8 cellular contexts compared by ENCODE assay signal in the genomic region with DNA sequence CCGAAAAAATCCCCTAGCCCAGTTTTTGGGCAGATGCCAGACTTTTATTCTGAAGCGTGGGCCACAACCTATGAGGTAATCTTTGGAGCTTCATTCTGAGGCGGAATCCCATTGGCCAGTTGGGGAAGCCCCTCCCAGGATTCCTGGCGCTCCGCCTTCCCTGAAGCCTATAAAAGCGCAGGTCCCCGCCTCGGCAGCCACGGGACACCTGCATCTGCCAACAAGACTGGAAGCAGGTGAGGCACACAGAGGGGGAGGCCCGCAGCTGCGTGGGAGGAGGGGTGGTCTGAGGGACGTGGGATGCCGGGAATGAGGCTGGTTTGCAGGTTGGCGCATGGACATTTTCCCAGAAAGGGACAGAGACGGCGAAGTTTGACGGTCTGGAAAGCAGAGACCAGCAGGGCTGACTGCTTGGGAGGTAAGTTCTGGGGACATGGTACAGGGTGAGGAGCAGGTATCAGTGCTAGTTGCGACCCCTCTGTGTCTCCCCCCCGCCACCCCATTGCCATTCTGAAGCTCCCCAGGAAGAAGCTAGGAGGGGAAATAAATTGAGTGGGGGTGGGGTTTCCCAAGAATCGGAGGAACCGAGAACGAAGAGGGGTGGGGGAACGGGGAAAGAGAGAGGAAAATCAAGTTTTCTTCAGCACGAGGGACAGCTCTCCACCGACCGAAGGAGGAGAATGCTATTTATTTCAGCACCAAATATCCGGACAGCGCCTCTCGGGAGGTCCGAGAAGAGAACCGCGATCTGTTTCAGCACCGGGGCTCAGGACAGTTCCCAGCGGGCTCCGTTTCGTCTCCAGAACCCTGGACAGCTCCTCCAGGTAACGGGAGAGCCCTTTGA. TPM values are rescaled to one million over a fixed set of nuclear protein-coding genes. Genes with fewer than 3 reads are reported as not detected.
DNase-seq lines count a peak whose midpoint lies in the region; ATAC-seq, FAIRE-seq and TF ChIP-seq lines count a peak whose summit lies in the region.

No MANE protein-coding gene starts in this region.

- no peak for TF ChIP-seq RAD21 in K562 (CRISPR knock-in tag; conservative IDR thresholded peaks at IDR 0.05 in 1 of 2, IDR thresholded peaks at IDR 0.05 in 1 of 2)

- TF ChIP-seq POLR2A in K562 (conservative IDR thresholded peaks at IDR 0.05), result no peak
- TF ChIP-seq POLR2A in gastrocnemius medialis (IDR thresholded peaks at IDR 0.05), result no peak

- H3K9ac ChIP-seq in K562 (ENCODE audit: insufficient read depth in 1 of 2, low read depth in 2 of 2, low read length in 2 of 2), result no peak overlapping the region

- H3K79me2 ChIP-seq in K562 (ENCODE audit: control insufficient read depth, insufficient read depth, low read length), result no peaks in the 10 kb centered on the region

- 21% methylated on average over 33 of the region's 37 CpGs for WGBS in K562 (ENCODE audit: insufficient coverage, low coverage, missing lambda C conversion rate)

- peaks cover 0 to 3% of the 10 kb centered on the region in 2 experiments; a peak in 1 of 5 replicates for H3K4me1 ChIP-seq in K562 (replicated peaks in 1 of 2; ENCODE audit: control insufficient read depth in 2 of 2, insufficient read depth in 2 of 2, low read length in 2 of 2)
- no peaks in the 10 kb centered on the region for H3K4me1 ChIP-seq in gastrocnemius medialis

- ATAC-seq in K562, result peak; percentile 77
- peak; percentile 76 to 84 for ATAC-seq in gastrocnemius medialis
- ATAC-seq in GM18907 (IDR thresholded peaks at IDR 0.05; ENCODE audit: unreplicated experiment), result no peak
- ATAC-seq in HG03342 (IDR thresholded peaks at IDR 0.05; ENCODE audit: unreplicated experiment), result no peak

- DNase-seq in GM04504 (ENCODE audit: low read depth), result peak; percentile 61
- peak; percentile 78 for DNase-seq in NCI-H146 treated with DMSO at 0.1 percent for 48 hours (lab: John Stamatoyannopoulos, UW; ENCODE audit: unreplicated experiment)
- DNase-seq in T-helper 9 cell, result peak; percentile 83
- peak; percentile 84 to 93 (median 89) for DNase-seq in K562 (ENCODE audit: extremely low read depth in 1 of 4, low spot score in 3 of 4)
- peak; percentile 68 for DNase-seq in iPS DF 4.7 (ENCODE audit: extremely low read depth, low spot score)
- peak; percentile 57 to 68 for DNase-seq in gastrocnemius medialis

- TF ChIP-seq CTCF in K562 (IDR thresholded peaks at IDR 0.05 in 2 of 3, conservative IDR thresholded peaks at IDR 0.05 in 1 of 3; ENCODE audit: insufficient read depth in 2 of 3, low read depth in 1 of 3, low read length in 3 of 3), result peak in 1 of 3 experiments; percentile 20; a peak in 1 of 6 replicates
- TF ChIP-seq CTCF in gastrocnemius medialis (IDR thresholded peaks at IDR 0.05 in 4 of 5, conservative IDR thresholded peaks at IDR 0.05 in 1 of 5), result no peak

- no TSS peak for BruUV-seq in K562 (replicated peaks; lab: Mats Ljungman, UMichigan)

- H3K4me2 ChIP-seq in K562 (ENCODE audit: insufficient read depth, low read length), result no peak overlapping the region

- no peak overlapping the region for H3K27ac ChIP-seq in K562 (ENCODE audit: extremely low read depth, low read depth, low read length)
- no peak overlapping the region for H3K27ac ChIP-seq in gastrocnemius medialis

- H2AFZ ChIP-seq in K562 (ENCODE audit: low read depth, low read length), result no peak overlapping the region

- 0 out of 2 replicates have a peak, but pooled peaks cover 7% of the 10 kb centered on the region for H4K20me1 ChIP-seq in K562 (replicated peaks; ENCODE audit: control insufficient read depth, insufficient read depth, low read length)

- intact Hi-C loops in K562 (cut with micrococcal nuclease), result no loop called here
- intact Hi-C loops in gastrocnemius medialis (cut with DNase I; ENCODE audit: low total_unique reads), result no loop called here

- TF ChIP-seq EP300 in K562 (IDR thresholded peaks at IDR 0.05; ENCODE audit: low read length), result no peak

- H3K27me3 ChIP-seq in K562 (ENCODE audit: control insufficient read depth in 2 of 2, insufficient read depth in 2 of 2, low read length in 2 of 2) (peaks cover 3 to 17% of the 10 kb centered on the region in 2 experiments; a peak in 3 of 5 replicates), gastrocnemius medialis (no peaks in the 10 kb centered on the region)

- CTCF ChIA-PET in K562 (lab: Yijun Ruan, JAX; ENCODE audit: low intra/inter-chr PET ratio), result no interaction called here

- H3K4me3 ChIP-seq in K562 (no peak overlapping the region), gastrocnemius medialis (no peak overlapping the region)

- in situ Hi-C loops in K562 (cut with MboI) (no loop called here), gastrocnemius medialis (cut with MboI; ENCODE audit: low sequenced_read_pairs in 4 of 4) (no loop called here)

- POLR2A ChIA-PET in K562 (lab: Yijun Ruan, JAX), result interaction anchor here (0.6 to 0.9 kb wide), 5 partner anchors 20 to 753 kb away, joined by 3 to 6 read pairs (median 3); partner anchors contain the start of genes FEM1A and PLIN3

- H3K36me3 ChIP-seq in K562 (ENCODE audit: control insufficient read depth, insufficient read depth, low read length) (no peaks in the 10 kb centered on the region), gastrocnemius medialis (no peaks in the 10 kb centered on the region)

- H3K9me3 ChIP-seq in K562 (replicated peaks; ENCODE audit: control insufficient read depth, insufficient read depth, low read depth, low read length) (no peaks in the 10 kb centered on the region), gastrocnemius medialis (no peaks in the 10 kb centered on the region)

- no peaks in the 10 kb centered on the region for H3K9me1 ChIP-seq in K562 (ENCODE audit: control insufficient read depth, insufficient read depth, low read length)

- FAIRE-seq in K562 (lab: Jason Lieb, UNC), result peak; percentile 95

TF ChIP-seq in K562, 482 proteins besides CTCF, POLR2A, EP300 and RAD21 (continues in another document):
- TF ChIP-seq POLR2H (tag; IDR thresholded peaks at IDR 0.05; ENCODE audit: low read depth) (no peak), DMBX1 (CRISPR knock-in tag; IDR thresholded peaks at IDR 0.05; ENCODE audit: borderline replicate concordance) (peak; percentile 99)
- TF ChIP-seq, protein P1, sequence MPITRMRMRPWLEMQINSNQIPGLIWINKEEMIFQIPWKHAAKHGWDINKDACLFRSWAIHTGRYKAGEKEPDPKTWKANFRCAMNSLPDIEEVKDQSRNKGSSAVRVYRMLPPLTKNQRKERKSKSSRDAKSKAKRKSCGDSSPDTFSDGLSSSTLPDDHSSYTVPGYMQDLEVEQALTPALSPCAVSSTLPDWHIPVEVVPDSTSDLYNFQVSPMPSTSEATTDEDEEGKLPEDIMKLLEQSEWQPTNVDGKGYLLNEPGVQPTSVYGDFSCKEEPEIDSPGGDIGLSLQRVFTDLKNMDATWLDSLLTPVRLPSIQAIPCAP (CRISPR knock-in tag; IDR thresholded peaks at IDR 0.05; ENCODE audit: borderline replicate concordance), result peak; percentile 100

RNA-seq across cellular contexts. Expression of gene FEM1A, which starts 22.4 kb away (rescaled TPM):
- 7.0 and 21.1 TPM in 2 replicates for total RNA-seq in K562 (2011; cell fraction: chromatin; rRNA removed; ENCODE audit: low replicate concordance)
- 19.5 and 24.3 TPM in 2 replicates for total RNA-seq in K562 (2011; cell fraction: nucleolus; rRNA removed)
- 12.9 and 14.3 TPM in 2 replicates for total RNA-seq in K562 (2011; cell fraction: nucleoplasm; rRNA removed)
- 17.1 and 22.2 TPM in 2 replicates for total RNA-seq in K562 (2014; rRNA removed)
- 5.9 and 6.8 TPM in 2 replicates for total RNA-seq in K562 (2014; rRNA removed; fragmentation: Illumina TruSeq; extraction: Trizol)
- total RNA-seq in K562 (2015; rRNA removed; fragmentation: Illumina TruSeq; extraction: Trizol), result 10.4 and 10.9 TPM in 2 replicates
- total RNA-seq in K562 (2021), result 18.8 and 19.0 TPM in 2 replicates
- polyA plus RNA-seq in K562 (2011; rRNA removed), result 3.9 and 5.1 TPM in 2 replicates
- polyA plus RNA-seq in K562 (2011; cell fraction: cytosol; rRNA removed), result 4.3 and 9.5 TPM in 2 replicates
- 4.8 and 7.1 TPM in 2 replicates for polyA plus RNA-seq in K562 (2011; cell fraction: nucleus; rRNA removed)
- 0.79 and 0.89 TPM in 2 replicates for polyA plus RNA-seq in K562 (2012)
- polyA plus RNA-seq in K562 (2014; fragmentation: Illumina TruSeq; extraction: Trizol), result 6.3 and 8.2 TPM in 2 replicates
- under 1 TPM; 0.08 to 0.11 TPM for polyA plus RNA-seq in K562 (2014; fragmentation: Nextera tagmentation; extraction: Ambion mirVana)
- polyA plus RNA-seq in K562 (2014; rRNA removed), result 10.2 and 10.7 TPM in 2 replicates
- 7.0 and 7.7 TPM in 2 replicates for polyA minus RNA-seq in K562 (2011; rRNA and poly(A)+ RNA removed)
- 10.6 and 11.6 TPM in 2 replicates for polyA minus RNA-seq in K562 (2011; cell fraction: cytosol; rRNA and poly(A)+ RNA removed)
- polyA minus RNA-seq in K562 (2011; cell fraction: nucleus; rRNA and poly(A)+ RNA removed), result 8.9 and 11.9 TPM in 2 replicates
- 100 to 1,000 TPM; 246 to 360 (median 300) TPM for total RNA-seq in gastrocnemius medialis

RNA-seq across cellular contexts. Expression of gene DPP9, which starts 45.5 kb away (rescaled TPM):
- total RNA-seq in K562 (2011; cell fraction: chromatin; rRNA removed; ENCODE audit: low replicate concordance), result 45.6 and 105 TPM in 2 replicates
- total RNA-seq in K562 (2011; cell fraction: nucleolus; rRNA removed), result 61.4 and 62.6 TPM in 2 replicates
- 50.8 and 52.2 TPM in 2 replicates for total RNA-seq in K562 (2011; cell fraction: nucleoplasm; rRNA removed)
- total RNA-seq in K562 (2014; rRNA removed) (43.0 and 64.9 TPM in 2 replicates), K562 (2014; rRNA removed; fragmentation: Illumina TruSeq; extraction: Trizol) (12.7 and 16.0 TPM in 2 replicates), K562 (2015; rRNA removed; fragmentation: Illumina TruSeq; extraction: Trizol) (23.6 and 24.5 TPM in 2 replicates), K562 (2021) (60.0 and 66.7 TPM in 2 replicates), gastrocnemius medialis (100 to 1,000 TPM in 3 of 4 donors, 10 to 100 TPM in 1; 92.6 to 208 (median 148) TPM)
- polyA plus RNA-seq in K562 (2011; rRNA removed) (5.4 and 7.1 TPM in 2 replicates), K562 (2014; fragmentation: Illumina TruSeq; extraction: Trizol) (33.5 and 50.1 TPM in 2 replicates), K562 (2014; fragmentation: Nextera tagmentation; extraction: Ambion mirVana) (1 to 10 TPM in 1 of 2 experiments, under 1 TPM in 1; 0.90 to 1.1 TPM), K562 (2014; rRNA removed) (27.8 and 30.6 TPM in 2 replicates)
- 6.1 and 12.8 TPM in 2 replicates for polyA plus RNA-seq in K562 (2011; cell fraction: cytosol; rRNA removed)
- polyA plus RNA-seq in K562 (2011; cell fraction: nucleus; rRNA removed), result 9.6 and 23.4 TPM in 2 replicates
- polyA plus RNA-seq in K562 (2012), result 26.0 and 32.1 TPM in 2 replicates
- 4.6 and 8.5 TPM in 2 replicates for polyA minus RNA-seq in K562 (2011; rRNA and poly(A)+ RNA removed)
- 17.6 and 18.5 TPM in 2 replicates for polyA minus RNA-seq in K562 (2011; cell fraction: cytosol; rRNA and poly(A)+ RNA removed)
- polyA minus RNA-seq in K562 (2011; cell fraction: nucleus; rRNA and poly(A)+ RNA removed), result 17.1 and 24.1 TPM in 2 replicates

Comparison
In these comparisons a context has a peak if more than half of its experiments do, and no peak if none do; other contexts are left out.
1. ATAC-seq: peak in K562 (single experiment) and gastrocnemius medialis (2 of 2); none in GM18907 (single experiment) and HG03342 (single experiment).
2. RNA of gene FEM1A, which starts 22.4 kb away (total RNA-seq): 246 to 360 TPM in gastrocnemius medialis; 5.9 to 24.3 TPM in K562; every median in the first group is over 4 times any median in the second.
3. Peak in every context shown above with its lines, with median percentiles within 50 percentile points of each other: DNase-seq.